1 cellular context compared by ENCODE assay signal in the genomic region with DNA sequence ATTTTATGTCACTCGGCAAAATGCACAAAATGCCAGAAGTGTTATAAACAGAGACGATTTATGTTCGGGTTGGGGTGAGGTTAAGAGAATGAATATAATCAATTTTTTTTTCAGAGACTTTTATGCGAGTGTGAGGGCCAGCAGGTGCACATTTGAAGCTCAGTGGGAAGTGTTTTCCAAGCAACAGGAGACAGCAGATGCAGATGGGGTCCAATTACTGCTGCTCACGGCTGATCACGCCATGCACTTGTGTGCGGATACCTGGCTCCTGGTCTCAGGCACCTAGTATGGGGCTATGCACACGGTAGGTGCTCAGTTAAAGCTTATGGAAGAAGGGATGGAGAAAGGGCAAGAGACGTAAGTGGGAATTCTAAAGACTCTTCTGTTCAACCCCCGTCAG.
TF ChIP-seq lines count a peak whose summit lies in the region.

No MANE protein-coding gene starts in this region.

TF ChIP-seq in H1, 55 proteins besides CTCF, POLR2A, EP300 and RAD21 (continued from another document):
- TF ChIP-seq CHD7 (IDR thresholded peaks at IDR 0.05; ENCODE audit: insufficient replicate concordance, low read length): no peak
- TF ChIP-seq USF2 (IDR thresholded peaks at IDR 0.05; ENCODE audit: low read length): no peak
- no peak for TF ChIP-seq BCL11A (IDR thresholded peaks at IDR 0.05; ENCODE audit: low read depth in 2 of 2, low read length in 2 of 2)
- no peak for TF ChIP-seq ZNF274 (IDR thresholded peaks at IDR 0.05; ENCODE audit: borderline replicate concordance, extremely low read depth, low read length)
